Comparison of ENCODE assay signal across 14 cellular contexts in the genomic region with DNA sequence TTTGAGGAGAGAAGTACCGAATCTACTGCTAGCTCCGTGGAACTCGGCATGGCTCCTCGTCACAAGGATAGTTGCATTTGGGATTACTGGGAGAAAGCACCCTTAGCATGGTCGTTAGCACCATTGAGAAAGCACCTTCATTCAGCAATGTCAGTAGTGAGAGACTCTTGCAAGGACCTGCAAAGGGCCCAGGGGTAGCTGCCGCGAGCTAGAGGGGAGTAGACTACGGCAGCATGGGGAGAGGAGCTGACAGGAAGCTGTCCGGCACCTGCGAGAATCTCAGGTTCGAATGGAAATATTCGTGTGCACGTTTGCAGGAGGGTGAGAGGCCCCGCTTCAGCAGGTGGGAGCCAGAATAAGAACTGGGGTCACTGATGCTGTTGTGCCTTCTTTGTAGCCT. TPM values are rescaled to one million over a fixed set of nuclear protein-coding genes. Genes with fewer than 3 reads are reported as not detected.
DNase-seq lines count a peak whose midpoint lies in the region; ATAC-seq and TF ChIP-seq lines count a peak whose summit lies in the region.
"Had no signal": no experiment of that assay in that cellular context is flagged by ENCODE, and none has a peak within 500 bp of the region (broad histone marks: within the 10 kb centered on the region; RNA-seq: fewer than 3 reads in every experiment).

No MANE protein-coding gene starts in this region.

- peaks cover 15% of the 10 kb centered on the region for H3K4me1 Mint-ChIP-seq in T-helper 17 cell

- H3K27ac Mint-ChIP-seq in T-helper 17 cell, result peak overlapping the region; percentile 49

- WGBS in lower leg skin, 2 donors, result 90 to 93% methylated on average over 14 of the region's 14 CpGs

- no peak for TF ChIP-seq CTCF in GM12865 (IDR thresholded peaks at IDR 0.05; ENCODE audit: insufficient read depth, low read depth, low read length, missing control alignments)
- TF ChIP-seq CTCF in lower leg skin (IDR thresholded peaks at IDR 0.05), result no peak

- no peaks in the 10 kb centered on the region for H3K9me3 ChIP-seq in T-helper 17 cell (ENCODE audit: control insufficient read depth, low read length, poor library complexity, severe bottlenecking)
- H3K9me3 ChIP-seq: colonic mucosa, mucosa of descending colon had no signal

- intact Hi-C loops in lower leg skin (cut with DNase I; ENCODE audit: low total_unique reads), result no loop called here

- H3K27me3 Mint-ChIP-seq in T-helper 17 cell, result peaks cover 6% of the 10 kb centered on the region

- DNase-seq in GM12865 (ENCODE audit: low read depth), result peak; percentile 89
- DNase-seq in T-helper 17 cell, result no peak
- DNase-seq in HT-29 (ENCODE audit: low spot score), result no peak
- no peak for DNase-seq in hepatic stellate cell (ENCODE audit: low spot score)
- no peak for DNase-seq in lower leg skin (ENCODE audit: low spot score in 2 of 2)
- no peak for DNase-seq in stimulated activated CD4-positive, alpha-beta T cell treated with anti-CD3 and anti-CD28 coated beads, Interleukin-4, amount 100 ng/mL, for 24 hours
- DNase-seq: colonic mucosa, mucosa of descending colon, NCI-H1417, retina had no signal

- H3K4me3 Mint-ChIP-seq in T-helper 17 cell, result peak overlapping the region; percentile 77

- H3K36me3 Mint-ChIP-seq in T-helper 17 cell (ENCODE audit: low read depth), result peaks cover 2% of the 10 kb centered on the region

- H3K4me3 ChIP-seq in GM12865 (ENCODE audit: low read depth, low read length) (peak overlapping the region; percentile 60), lower leg skin (ENCODE audit: low read depth, poor library complexity, severe bottlenecking) (no peak overlapping the region)
- H3K4me3 ChIP-seq: colonic mucosa, mucosa of descending colon had no signal

- no peak for TF ChIP-seq POLR2A in lower leg skin (IDR thresholded peaks at IDR 0.05)

- peak; percentile 37 for ATAC-seq in GM19035 (IDR thresholded peaks at IDR 0.05; ENCODE audit: unreplicated experiment)
- peak; percentile 36 for ATAC-seq in HG02798 (IDR thresholded peaks at IDR 0.05; ENCODE audit: poor library complexity, unreplicated experiment)
- no peak for ATAC-seq in T-helper 17 cell
- ATAC-seq: mucosa of descending colon had no signal

RNA-seq across cellular contexts. Expression of gene TLR10, which starts 20.2 kb away (rescaled TPM):
- 1 to 10 TPM in 1 of 2 donors, not detected in 1; 1.1 TPM for total RNA-seq in T-helper 17 cell
- not detected in 2 replicates for total RNA-seq in HT-29 (2014; rRNA removed; shearing (Covaris generic))
- total RNA-seq in lower leg skin, result 1 to 10 TPM in 1 of 4 donors, under 1 TPM in 2, not detected in 1; 0.06 to 1.4 (median 0.21) TPM
- total RNA-seq: fibroblast of villous mesenchyme, NCI-H460 had no signal

RNA-seq across cellular contexts. Expression of gene TLR1, which starts 42.0 kb away (rescaled TPM):
- total RNA-seq in T-helper 17 cell (10 to 100 TPM; 16.6 to 22.9 TPM), lower leg skin (10 to 100 TPM in 2 of 4 donors, 1 to 10 TPM in 2; 4.4 to 10.9 (median 7.3) TPM)
- total RNA-seq in HT-29 (2014; rRNA removed; shearing (Covaris generic)), result not detected in 2 replicates
